In genomic region chr17:77602062-77602746, GRCh38 we compare ENCODE assay signal across 11 cellular contexts.
DNase-seq lines count a peak whose midpoint lies in the region; TF ChIP-seq lines count a peak whose summit lies in the region.
"Had no signal": no experiment of that assay in that cellular context is flagged by ENCODE, and none has a peak within 500 bp of the region (broad histone marks: within the 10 kb centered on the region; RNA-seq: fewer than 3 reads in every experiment).

No MANE protein-coding gene starts in this region.

- H3K4me1 Mint-ChIP-seq in immature natural killer cell, result no peaks in the 10 kb centered on the region
- H3K4me1 Mint-ChIP-seq: CD4-positive, alpha-beta memory T cell had no signal

- intact Hi-C loops in posterior vena cava (cut with DNase I), result no loop called here

- no peak overlapping the region for H3K4me3 ChIP-seq in AG10803 (ENCODE audit: low read length)
- no peak overlapping the region for H3K4me3 ChIP-seq in foreskin fibroblast (ENCODE audit: low read depth in 1 of 2, low read length in 2 of 2)

- H3K36me3 Mint-ChIP-seq in immature natural killer cell, result no peaks in the 10 kb centered on the region
- H3K36me3 Mint-ChIP-seq: CD4-positive, alpha-beta memory T cell had no signal

- peaks cover 0 to 2% (median 0%) of the 10 kb centered on the region in 3 donors for H3K27me3 Mint-ChIP-seq in immature natural killer cell (ENCODE audit: low read depth in 3 of 3)
- H3K27me3 Mint-ChIP-seq: CD4-positive, alpha-beta memory T cell had no signal

- DNase-seq in AG10803 (ENCODE audit: low read depth) (peak; percentile 91), foreskin fibroblast (peak; percentile 92 to 96), posterior vena cava (ENCODE audit: low spot score) (peak; percentile 90), COLO829 (ENCODE audit: low spot score) (no peak), immature natural killer cell (no peak), SHP77 treated with DMSO at 0.1 percent for 48 hours (lab: John Stamatoyannopoulos, UW) (no peak), DMS 273 treated with DMSO at 0.1 percent for 48 hours (lab: John Stamatoyannopoulos, UW) (no peak)
- DNase-seq: CD4-positive, alpha-beta memory T cell; occipital lobe; stimulated activated naive CD8-positive, alpha-beta T cell treated with anti-CD3 and anti-CD28 coated beads, Interleukin-15, Interleukin-2, amounts not matched to agents 100 U/mL and 50 U/mL, for 24 hours had no signal

- TF ChIP-seq CTCF in AG10803 (conservative IDR thresholded peaks at IDR 0.05; ENCODE audit: low read length), result no peak
- TF ChIP-seq CTCF in VCaP (conservative IDR thresholded peaks at IDR 0.05), result no peak
- TF ChIP-seq CTCF in foreskin fibroblast (IDR thresholded peaks at IDR 0.05; ENCODE audit: low read depth, low read length), result no peak

- H3K9me3 Mint-ChIP-seq in immature natural killer cell, result no peaks in the 10 kb centered on the region
- H3K9me3 Mint-ChIP-seq: CD4-positive, alpha-beta memory T cell had no signal

- H3K27ac ChIP-seq in VCaP, result peak overlapping the region; percentile 36

- H3K4me3 Mint-ChIP-seq in immature natural killer cell, result no peak overlapping the region
- H3K4me3 Mint-ChIP-seq: CD4-positive, alpha-beta memory T cell had no signal

- H3K27ac Mint-ChIP-seq in immature natural killer cell, result no peak overlapping the region

Comparison
In these comparisons a context has a peak if more than half of its experiments do, and no peak if none do; other contexts are left out.
1. DNase-seq: peak in AG10803 (single experiment), foreskin fibroblast (2 of 2) and posterior vena cava (single experiment); none in COLO829 (single experiment), immature natural killer cell (0 of 3), SHP77 treated with DMSO at 0.1 percent for 48 hours (single experiment) and DMS 273 treated with DMSO at 0.1 percent for 48 hours (single experiment).